30 cellular contexts compared by ENCODE assay signal in the genomic region with DNA sequence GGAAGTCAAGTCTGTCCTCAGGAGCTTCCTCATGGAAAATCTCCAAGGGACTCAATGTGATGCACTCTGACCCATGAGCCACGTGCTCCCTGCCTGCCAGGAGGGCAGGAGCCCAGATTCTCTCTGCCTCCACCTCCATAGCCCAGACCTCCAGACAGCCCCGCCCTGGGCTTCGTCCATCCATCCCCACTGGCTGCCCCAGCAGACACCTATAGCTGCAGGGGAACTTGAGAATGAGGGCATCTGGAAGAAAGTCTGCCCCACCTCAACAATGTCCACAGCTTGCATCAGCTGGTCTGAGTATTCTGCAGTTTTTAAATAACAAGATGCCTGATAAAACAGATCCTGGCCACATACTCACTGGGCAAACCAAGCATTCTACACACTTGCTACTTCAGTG.
"Had no signal": no experiment of that assay in that cellular context is flagged by ENCODE, and none has a peak within 500 bp of the region (broad histone marks: within the 10 kb centered on the region; RNA-seq: fewer than 3 reads in every experiment).

No MANE protein-coding gene starts in this region.

- H3K9me3 Mint-ChIP-seq: activated CD8-positive, alpha-beta T cell treated with anti-CD3 and anti-CD28 coated beads for 36 hours; activated naive CD4-positive, alpha-beta T cell treated with anti-CD3 and anti-CD28 coated beads, Interleukin-2, amount 50 U/mL, for 24 hours; activated T-helper 1 cell treated with anti-CD3 and anti-CD28 coated beads, Interleukin-12 subunit alpha, Interleukin-12 subunit beta, Interleukin-2, Interleukin-4 antibody, amounts not matched to agents 30 ng/mL and 10 ng/mL and 1 ng/mL, durations not matched to agents 14 hours and 24 hours and 36 hours had no signal

- ATAC-seq: activated CD4-positive, CD25-positive, alpha-beta regulatory T cell treated with anti-CD3 and anti-CD28 coated beads, Interleukin-2, amount 50 U/mL, for 24 hours; activated CD8-positive, alpha-beta T cell treated with anti-CD3 and anti-CD28 coated beads for 36 hours had no signal

- H3K4me1 Mint-ChIP-seq: activated naive CD4-positive, alpha-beta T cell treated with anti-CD3 and anti-CD28 coated beads, Interleukin-2, amount 50 U/mL, for 24 hours had no signal

- H3K36me3 Mint-ChIP-seq: activated naive CD4-positive, alpha-beta T cell treated with anti-CD3 and anti-CD28 coated beads, Interleukin-2, amount 50 U/mL, for 24 hours had no signal

- DNase-seq: activated CD4-positive, alpha-beta T cell treated with anti-CD3 and anti-CD28 coated beads for 4 hours; activated CD8-positive, alpha-beta memory T cell treated with anti-CD3 and anti-CD28 coated beads, Interleukin-2, amount 50 U/mL, for 4 hours; activated CD8-positive, alpha-beta T cell treated with anti-CD3 and anti-CD28 coated beads for 36 hours; activated effector memory CD4-positive, alpha-beta T cell treated with Interleukin-2 at 50 U/mL for 16 hours; activated naive CD4-positive, alpha-beta T cell; aorta; caudate nucleus; MG63; MV-4-11; NCI-H1092 treated with DMSO at 0.1 percent for 48 hours; NCI-H1417 treated with DMSO at 0.1 percent for 48 hours; NCI-H1694; NCI-H2029; NCI-H2107; NCI-H345; NCI-H510A; NCI-H526 treated with DMSO at 0.1 percent for 48 hours; NCI-H82; NK-92 treated with Interleukin-12 subunit alpha and Interleukin-12 subunit beta, amount 100 ng/mL, for 24 hours; Peyer's patch; Right ventricle myocardium superior; SJCRH30; SK-N-SH; T-helper 1 cell; WERI-Rb-1 had no signal

- H3K4me3 ChIP-seq: breast epithelium, MG63, Peyer's patch, SJCRH30 had no signal

- H3K4me2 ChIP-seq: SK-N-SH had no signal

- H3K36me3 ChIP-seq: breast epithelium, MG63, Peyer's patch, SJCRH30, WERI-Rb-1 had no signal

- H3K27me3 ChIP-seq: breast epithelium, MG63, Peyer's patch, SJCRH30 had no signal

- H3K4me1 ChIP-seq: breast epithelium, Peyer's patch, SJCRH30 had no signal

- H3K4me3 Mint-ChIP-seq: activated CD8-positive, alpha-beta T cell treated with anti-CD3 and anti-CD28 coated beads for 36 hours; activated naive CD4-positive, alpha-beta T cell treated with anti-CD3 and anti-CD28 coated beads, Interleukin-2, amount 50 U/mL, for 24 hours; activated T-helper 1 cell treated with anti-CD3 and anti-CD28 coated beads, Interleukin-12 subunit alpha, Interleukin-12 subunit beta, Interleukin-2, Interleukin-4 antibody, amounts not matched to agents 30 ng/mL and 10 ng/mL and 1 ng/mL, durations not matched to agents 14 hours and 24 hours and 36 hours had no signal

- H3K9me2 ChIP-seq: SK-N-SH had no signal

- H3K27ac ChIP-seq: breast epithelium, Peyer's patch, RWPE1, SJCRH30, WERI-Rb-1 had no signal

- H3K9me3 ChIP-seq: breast epithelium, MG63, Peyer's patch, SJCRH30, SK-N-SH had no signal

- H3K27ac Mint-ChIP-seq: activated CD8-positive, alpha-beta T cell treated with anti-CD3 and anti-CD28 coated beads for 36 hours; activated naive CD4-positive, alpha-beta T cell treated with anti-CD3 and anti-CD28 coated beads, Interleukin-2, amount 50 U/mL, for 24 hours; activated T-helper 1 cell treated with anti-CD3 and anti-CD28 coated beads, Interleukin-12 subunit alpha, Interleukin-12 subunit beta, Interleukin-2, Interleukin-4 antibody, amounts not matched to agents 30 ng/mL and 10 ng/mL and 1 ng/mL, durations not matched to agents 14 hours and 24 hours and 36 hours had no signal

- H3K9ac ChIP-seq: SK-N-SH had no signal
